8 cellular contexts compared by ENCODE assay signal in genomic region chr14:67240978-67241415, GRCh38. TPM values are rescaled to one million over a fixed set of nuclear protein-coding genes. Genes with fewer than 3 reads are reported as not detected.
DNase-seq lines count a peak whose midpoint lies in the region; ATAC-seq, FAIRE-seq and TF ChIP-seq lines count a peak whose summit lies in the region.

No MANE protein-coding gene starts in this region.

- H3K4me3 ChIP-seq in left ventricle myocardium inferior, result peak overlapping the region; percentile 98

- peaks cover 32% of the 10 kb centered on the region for H3K4me1 ChIP-seq in left ventricle myocardium inferior

- TF ChIP-seq POLR2A in GM12892 (IDR thresholded peaks at IDR 0.05; ENCODE audit: low read depth, low read length), result peak; percentile 67; the same call in 1 of the 2 replicates

- peak overlapping the region; percentile 99 for H3K27ac Mint-ChIP-seq in progenitor cell of endocrine pancreas

- H3K9me3 ChIP-seq in left ventricle myocardium inferior (replicated peaks), result no peaks in the 10 kb centered on the region

- H3K9me3 Mint-ChIP-seq in progenitor cell of endocrine pancreas (ENCODE audit: low read depth), result no peaks in the 10 kb centered on the region

- peaks cover 13% of the 10 kb centered on the region for H3K27me3 Mint-ChIP-seq in progenitor cell of endocrine pancreas

- no peak for TF ChIP-seq CTCF in left ventricle myocardium inferior (IDR thresholded peaks at IDR 0.05; ENCODE audit: borderline replicate concordance)
- no peak for TF ChIP-seq CTCF in progenitor cell of endocrine pancreas (IDR thresholded peaks at IDR 0.05; ENCODE audit: unreplicated experiment)

- ATAC-seq in HG02798 (IDR thresholded peaks at IDR 0.05; ENCODE audit: poor library complexity, unreplicated experiment), result peak; percentile 96

- peak overlapping the region; percentile 99 for H3K27ac ChIP-seq in left ventricle myocardium inferior (replicated peaks)

- H3K4me1 Mint-ChIP-seq in progenitor cell of endocrine pancreas (ENCODE audit: low read depth), result peaks cover 19% of the 10 kb centered on the region

- DNase-seq in GM12892 (ENCODE audit: insufficient read length) (peak; percentile 89), NCI-H1417 treated with DMSO at 0.1 percent for 48 hours (lab: John Stamatoyannopoulos, UW) (peak; percentile 23), T follicular helper cell (ENCODE audit: low read depth) (peak; percentile 88), amniotic stem cell (lab: John Stamatoyannopoulos, UW) (peak; percentile 88), left ventricle myocardium inferior (peak; percentile 97), progenitor cell of endocrine pancreas (ENCODE audit: low spot score, unreplicated experiment) (peak; percentile 94), ureter (ENCODE audit: low spot score) (peak; percentile 96)

- H3K36me3 ChIP-seq in left ventricle myocardium inferior, result no peaks in the 10 kb centered on the region

- H3K36me3 Mint-ChIP-seq in progenitor cell of endocrine pancreas (ENCODE audit: insufficient read depth), result no peaks in the 10 kb centered on the region

- peak overlapping the region; percentile 89 for H3K4me3 Mint-ChIP-seq in progenitor cell of endocrine pancreas (ENCODE audit: low read depth)

- intact Hi-C loops in left ventricle myocardium inferior (cut with micrococcal nuclease), result no loop called here

- peak; percentile 92 for FAIRE-seq in GM12892 (lab: Jason Lieb, UNC)

- no peaks in the 10 kb centered on the region for H3K27me3 ChIP-seq in left ventricle myocardium inferior (ENCODE audit: low read depth)

RNA-seq across cellular contexts. Expression of gene PALS1, which starts 0.2 kb away (rescaled TPM):
- 5.6 TPM for polyA plus RNA-seq in GM12892 (2012; ENCODE audit: missing spikeins)
- total RNA-seq in left ventricle myocardium inferior, result 14.3 TPM
- total RNA-seq in progenitor cell of endocrine pancreas, result 30.1 and 33.1 TPM in 2 replicates
- total RNA-seq in ureter, result 36.8 TPM

RNA-seq across cellular contexts. Expression of gene GARIN2, which starts 51.8 kb away (rescaled TPM):
- 0.45 TPM for polyA plus RNA-seq in GM12892 (2012; ENCODE audit: missing spikeins)
- not detected for total RNA-seq in left ventricle myocardium inferior
- total RNA-seq in progenitor cell of endocrine pancreas, result 0.24 TPM in 1 of 2 replicates, not detected in the other
- total RNA-seq in ureter, result 0.49 TPM

Comparison
In these comparisons a context has a peak if more than half of its experiments do, and no peak if none do; other contexts are left out.
1. Peak in every context shown above with its lines: DNase-seq, ATAC-seq, H3K4me3 ChIP-seq and H3K27ac ChIP-seq.
2. DNase-seq: peak in every context shown above with its lines; median percentile 97 in left ventricle myocardium inferior; 96 in ureter; 94 in progenitor cell of endocrine pancreas; 89 in GM12892; 88 in T follicular helper cell; 88 in amniotic stem cell; 23 in NCI-H1417 treated with DMSO at 0.1 percent for 48 hours.